Comparison of ENCODE assay signal across 24 cellular contexts in the genomic region with DNA sequence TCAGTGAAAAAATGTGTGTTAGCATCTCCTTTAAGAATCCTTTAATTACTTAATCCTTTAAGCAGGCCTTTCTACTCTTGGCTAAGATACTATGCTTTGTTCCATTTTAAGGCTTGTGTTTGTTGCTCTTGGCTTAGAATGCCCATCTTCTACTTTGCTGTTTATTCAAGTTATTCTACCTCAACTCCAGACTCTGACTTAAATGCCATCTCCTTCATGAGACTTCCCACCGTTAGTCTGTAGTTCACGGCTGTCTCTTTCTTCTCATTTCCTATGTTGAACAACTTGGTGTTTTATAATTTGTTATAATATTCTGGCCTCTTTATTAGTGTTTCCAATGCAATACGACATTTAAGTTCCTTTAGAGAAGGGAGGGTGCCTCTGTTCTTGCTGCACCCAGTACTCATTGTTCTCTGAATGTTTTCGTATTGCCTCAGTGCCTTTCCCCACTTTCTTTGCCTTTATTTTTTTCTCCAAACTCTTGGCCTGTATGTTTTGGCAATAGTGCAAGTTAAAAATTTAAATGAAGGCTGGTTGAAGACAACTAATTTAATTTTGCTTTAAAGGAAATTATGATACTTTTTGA. TPM values are rescaled to one million over a fixed set of nuclear protein-coding genes. Genes with fewer than 3 reads are reported as not detected.
A peak's percentile ranks its signal among the peaks of the same experiment; 100 is the strongest.
DNase-seq lines count a peak whose midpoint lies in the region; ATAC-seq and TF ChIP-seq lines count a peak whose summit lies in the region.
"Had no signal": no experiment of that assay in that cellular context is flagged by ENCODE, and none has a peak within 500 bp of the region (broad histone marks: within the 10 kb centered on the region; RNA-seq: fewer than 3 reads in every experiment).

No MANE protein-coding gene starts in this region.

- H3K9me3 ChIP-seq in HCT116 (ENCODE audit: control insufficient read depth in 1 of 2, insufficient read depth in 1 of 2, low read depth in 1 of 2, low read length in 2 of 2) (no peaks in the 10 kb centered on the region), SK-N-MC (ENCODE audit: low read depth, low read length) (no peaks in the 10 kb centered on the region), esophagus muscularis mucosa (no peaks in the 10 kb centered on the region)
- H3K9me3 ChIP-seq: body of pancreas, Peyer's patch, sigmoid colon, transverse colon had no signal

- H3K9ac ChIP-seq in HCT116 (ENCODE audit: low read length) (peak overlapping the region; percentile 19), SK-N-MC (ENCODE audit: insufficient read length) (peak overlapping the region; percentile 73)

- peaks cover 63% of the 10 kb centered on the region for H3K79me2 ChIP-seq in HCT116 (ENCODE audit: insufficient read depth, low read length)

- TF ChIP-seq EP300 in esophagus muscularis mucosa (IDR thresholded peaks at IDR 0.05): peak; percentile 20

- TF ChIP-seq POLR2A in HCT116 (IDR thresholded peaks at IDR 0.05; ENCODE audit: borderline replicate concordance, extremely low read depth, insufficient read depth, insufficient read length) (no peak), esophagus muscularis mucosa (IDR thresholded peaks at IDR 0.05; ENCODE audit: low read depth) (no peak)

- WGBS in esophagus muscularis mucosa: 33% methylated on average over 4 of the region's 4 CpGs

- no TSS peak for BruUV-seq in HCT116 (replicated peaks; lab: Mats Ljungman, UMichigan)

- peak overlapping the region; percentile 27; the same call in 1 of the 2 replicates for H3K4me2 ChIP-seq in HCT116 (ENCODE audit: low read length)

- CTCF ChIA-PET in HCT116 (lab: Charles Lee): no interaction called here

- DNase-seq in HCT116 (ENCODE audit: low read depth, low spot score): no peak
- peak; percentile 44 for DNase-seq in SK-N-MC (ENCODE audit: low read depth, low spot score)
- no peak for DNase-seq in esophagus muscularis mucosa (ENCODE audit: extremely low spot score)
- no peak for DNase-seq in sciatic nerve (ENCODE audit: low spot score)
- no peak for DNase-seq in NCI-H187 (lab: John Stamatoyannopoulos, UW)
- DNase-seq in D341Med (ENCODE audit: low spot score): no peak
- DNase-seq: activated CD8-positive, alpha-beta T cell treated with anti-CD3 and anti-CD28 coated beads, Interleukin-2, amount 10 ng/mL, durations not matched to agents 7 days and 5 days; activated naive CD4-positive, alpha-beta T cell treated with anti-CD3 and anti-CD28 coated beads, Interleukin-2, amount 10 ng/mL, durations not matched to agents 7 days and 5 days; activated T-cell treated with anti-CD3 and anti-CD28 coated beads, Interleukin-2, amount 50 U/mL, for 24 hours; body of pancreas; DMS79; KG1; naive B cell; NCI-H1930; NK-92 treated with Interleukin-12 subunit alpha and Interleukin-12 subunit beta, amount 100 ng/mL, for 24 hours; occipital lobe; Peyer's patch; sigmoid colon; transverse colon had no signal

- H2AFZ ChIP-seq in HCT116 (ENCODE audit: low read depth, low read length, poor library complexity, severe bottlenecking): no peak overlapping the region

- no peak overlapping the region for H3K4me3 ChIP-seq in HCT116 (replicated peaks in 1 of 2; ENCODE audit: low read depth in 1 of 2, low read length in 2 of 2)
- peak overlapping the region; percentile 71 for H3K4me3 ChIP-seq in SK-N-MC
- H3K4me3 ChIP-seq in esophagus muscularis mucosa: peak overlapping the region in 2 of 4 donors; percentile 5 to 14
- H3K4me3 ChIP-seq: body of pancreas, Peyer's patch, sigmoid colon, transverse colon had no signal

- H3K4me1 ChIP-seq in HCT116 (ENCODE audit: control insufficient read depth in 1 of 2, insufficient read depth in 2 of 2, low read length in 2 of 2): peaks cover 3 to 34% of the 10 kb centered on the region in 2 experiments; a peak in 3 of 4 replicates
- H3K4me1 ChIP-seq in esophagus muscularis mucosa: peaks cover 8 to 25% (median 21%) of the 10 kb centered on the region in 4 donors
- H3K4me1 ChIP-seq: body of pancreas, Peyer's patch, sigmoid colon, transverse colon had no signal

- POLR2A ChIA-PET in HCT116 (lab: Charles Lee): interaction anchor here (0.8 kb wide), 1 partner anchor 860 kb away, joined by 3 read pairs; a partner anchor contains a TSS

- no peaks in the 10 kb centered on the region for H3K9me2 ChIP-seq in HCT116 (ENCODE audit: insufficient read depth)

- no peaks in the 10 kb centered on the region for H4K20me1 ChIP-seq in HCT116 (ENCODE audit: insufficient read depth)

- TF ChIP-seq CTCF in HCT116 (IDR thresholded peaks at IDR 0.05 in 2 of 3, conservative IDR thresholded peaks at IDR 0.05 in 1 of 3; ENCODE audit: borderline replicate concordance in 1 of 3, insufficient read depth in 1 of 3, low read depth in 2 of 3, low read length in 2 of 3) (no peak), esophagus muscularis mucosa (IDR thresholded peaks at IDR 0.05) (no peak)

- H3K27me3 ChIP-seq in HCT116 (ENCODE audit: insufficient read depth, low read length): no peaks in the 10 kb centered on the region
- H3K27me3 ChIP-seq in esophagus muscularis mucosa: no peaks in the 10 kb centered on the region
- H3K27me3 ChIP-seq: body of pancreas, Peyer's patch, sigmoid colon, transverse colon had no signal

- ATAC-seq in HCT116: peak; percentile 26; the same call in 1 of the 2 replicates
- ATAC-seq in sciatic nerve: peak; percentile 92
- no peak for ATAC-seq in HG02623 (IDR thresholded peaks at IDR 0.05; ENCODE audit: unreplicated experiment)
- no peak for ATAC-seq in GM18520 (IDR thresholded peaks at IDR 0.05; ENCODE audit: unreplicated experiment)
- ATAC-seq: activated CD8-positive, alpha-beta T cell treated with anti-CD3 and anti-CD28 coated beads, Interleukin-2, amount 10 ng/mL, durations not matched to agents 7 days and 5 days; body of pancreas had no signal

- H3K27ac ChIP-seq in HCT116 (ENCODE audit: low read depth, low read length) (peak overlapping the region; percentile 52; the same call in 1 of the 2 replicates), SK-N-MC (peak overlapping the region; percentile 97), esophagus muscularis mucosa (replicated peaks in 1 of 4) (peak overlapping the region; percentile 68 to 81 (median 72))
- H3K27ac ChIP-seq: body of pancreas, Peyer's patch, transverse colon had no signal

- H3K36me3 ChIP-seq in HCT116 (ENCODE audit: control insufficient read depth in 1 of 2, insufficient read depth in 2 of 2, low read length in 2 of 2): peaks cover 0 to 4% of the 10 kb centered on the region in 2 experiments; a peak in 1 of 4 replicates
- peaks cover 5% of the 10 kb centered on the region; the same call in 1 of the 2 replicates for H3K36me3 ChIP-seq in SK-N-MC (ENCODE audit: insufficient read depth, low read length)
- no peaks in the 10 kb centered on the region for H3K36me3 ChIP-seq in esophagus muscularis mucosa
- H3K36me3 ChIP-seq: Peyer's patch, sigmoid colon, transverse colon had no signal

- intact Hi-C loops in HCT116 (cut with micrococcal nuclease): no loop called here
- intact Hi-C loops in esophagus muscularis mucosa (cut with DNase I): no loop called here
- intact Hi-C loops in sciatic nerve (cut with DNase I): no loop called here

- RAD21 ChIA-PET in HCT116 (lab: Charles Lee; ENCODE audit: low non-redundant PET in 1 of 2, low total read pairs in 2 of 2, uncharacterized antibody in 2 of 2, unreplicated experiment in 2 of 2): no interaction called here

- no peak for TF ChIP-seq RAD21 in HCT116 (IDR thresholded peaks at IDR 0.05; ENCODE audit: low read depth)

TF ChIP-seq in HCT116, 20 proteins besides CTCF, POLR2A, EP300 and RAD21:
- TF ChIP-seq YY1 (IDR thresholded peaks at IDR 0.05; ENCODE audit: extremely low read depth, insufficient replicate concordance, low read depth, low read length) (no peak), CEBPB (IDR thresholded peaks at IDR 0.05; ENCODE audit: low read depth) (no peak), SRF (IDR thresholded peaks at IDR 0.05; ENCODE audit: low read depth) (no peak), ZNF274 (IDR thresholded peaks at IDR 0.05; ENCODE audit: low read depth, low read length) (no peak)

RNA-seq across cellular contexts. Expression of a gene that starts 6.1 kb away (rescaled TPM):
- total RNA-seq in HCT116 (2021; ENCODE audit: unreplicated experiment): 62.3 TPM
- 22.8 and 27.7 TPM in 2 replicates for polyA plus RNA-seq in HCT116 (2012)
- total RNA-seq in esophagus muscularis mucosa: 10 to 100 TPM in 3 of 4 donors, 1 to 10 TPM in 1; 9.9 to 15.7 (median 10.7) TPM
- total RNA-seq in sciatic nerve: 34.1 TPM

RNA-seq across cellular contexts. Expression of a gene that starts 28.8 kb away (rescaled TPM):
- total RNA-seq in HCT116 (2021; ENCODE audit: unreplicated experiment) (not detected), esophagus muscularis mucosa (not detected), sciatic nerve (not detected)
- polyA plus RNA-seq in HCT116 (2012): not detected in 2 replicates
- total RNA-seq: activated CD8-positive, alpha-beta T cell treated with anti-CD3 and anti-CD28 coated beads, Interleukin-2, amount 10 ng/mL, durations not matched to agents 7 days and 5 days; body of pancreas; dermis microvascular lymphatic vessel endothelial cell; glomerular endothelial cell; H4; occipital lobe; sigmoid colon; transverse colon had no signal
- polyA plus RNA-seq: sigmoid colon had no signal

RNA-seq across cellular contexts. Expression of a gene that starts 38.5 kb away (rescaled TPM):
- total RNA-seq in HCT116 (2021; ENCODE audit: unreplicated experiment): not detected
- polyA plus RNA-seq in HCT116 (2012): 0.08 and 0.20 TPM in 2 replicates
- total RNA-seq in esophagus muscularis mucosa: not detected
- not detected for total RNA-seq in sciatic nerve
- total RNA-seq: activated CD8-positive, alpha-beta T cell treated with anti-CD3 and anti-CD28 coated beads, Interleukin-2, amount 10 ng/mL, durations not matched to agents 7 days and 5 days; body of pancreas; dermis microvascular lymphatic vessel endothelial cell; glomerular endothelial cell; H4; occipital lobe; sigmoid colon had no signal

RNA-seq across cellular contexts. Expression of a gene that starts 46.2 kb away (rescaled TPM):
- total RNA-seq in HCT116 (2021; ENCODE audit: unreplicated experiment) (not detected), esophagus muscularis mucosa (not detected), sciatic nerve (1.2 TPM)
- polyA plus RNA-seq in HCT116 (2012): not detected in 2 replicates
- total RNA-seq: activated CD8-positive, alpha-beta T cell treated with anti-CD3 and anti-CD28 coated beads, Interleukin-2, amount 10 ng/mL, durations not matched to agents 7 days and 5 days; body of pancreas; dermis microvascular lymphatic vessel endothelial cell; glomerular endothelial cell; H4; occipital lobe; Peyer's patch had no signal

RNA-seq across cellular contexts. Expression of a gene that starts 56.5 kb away (rescaled TPM):
- total RNA-seq in HCT116 (2021; ENCODE audit: unreplicated experiment) (1.5 TPM), esophagus muscularis mucosa (under 1 TPM in 1 of 4 donors, not detected in 3; 0.52 TPM), sciatic nerve (not detected)
- polyA plus RNA-seq in HCT116 (2012): 0.40 and 0.49 TPM in 2 replicates
- total RNA-seq: activated CD8-positive, alpha-beta T cell treated with anti-CD3 and anti-CD28 coated beads, Interleukin-2, amount 10 ng/mL, durations not matched to agents 7 days and 5 days; body of pancreas; dermis microvascular lymphatic vessel endothelial cell; glomerular endothelial cell; H4; occipital lobe had no signal

Comparison
In these comparisons a context has a peak if more than half of its experiments do, and no peak if none do; other contexts are left out.
1. ATAC-seq: peak in HCT116 (single experiment) and sciatic nerve (single experiment); none in HG02623 (single experiment) and GM18520 (single experiment).
2. Peak in every context shown above with its lines, with median percentiles within 50 percentile points of each other: H3K27ac ChIP-seq.